14 cellular contexts compared by ENCODE assay signal in genomic region chr1:19122668-19123067, GRCh38.
DNase-seq lines count a peak whose midpoint lies in the region; ATAC-seq and TF ChIP-seq lines count a peak whose summit lies in the region.
"Had no signal": no experiment of that assay in that cellular context is flagged by ENCODE, and none has a peak within 500 bp of the region (broad histone marks: within the 10 kb centered on the region; RNA-seq: fewer than 3 reads in every experiment).

No MANE protein-coding gene starts in this region.

- no peak for ATAC-seq in HG03432 (IDR thresholded peaks at IDR 0.05; ENCODE audit: unreplicated experiment)
- ATAC-seq: naive thymus-derived CD8-positive, alpha-beta T cell had no signal

- H3K4me3 ChIP-seq in HL-60 (replicated peaks; ENCODE audit: insufficient read depth, low read length) (no peak overlapping the region), colonic mucosa (no peak overlapping the region), WERI-Rb-1 (ENCODE audit: low read depth, low read length) (no peak overlapping the region)
- H3K4me3 ChIP-seq: hepatocyte had no signal

- H3K9ac ChIP-seq in colonic mucosa (ENCODE audit: low read depth in 2 of 2, low read length in 2 of 2), result no peak overlapping the region

- intact Hi-C loops in colonic mucosa (cut with DNase I), result no loop called here

- TF ChIP-seq CTCF in HL-60 (IDR thresholded peaks at IDR 0.05; ENCODE audit: insufficient read depth, low read length), result no peak
- no peak for TF ChIP-seq CTCF in colonic mucosa (IDR thresholded peaks at IDR 0.05)
- TF ChIP-seq CTCF in WERI-Rb-1 (IDR thresholded peaks at IDR 0.05; ENCODE audit: low read depth, low read length), result no peak

- peaks cover 5% of the 10 kb centered on the region for H3K4me1 ChIP-seq in colonic mucosa

- H3K9me3 ChIP-seq in colonic mucosa (no peaks in the 10 kb centered on the region), WERI-Rb-1 (ENCODE audit: severe bottlenecking) (no peaks in the 10 kb centered on the region)

- H3K36me3 ChIP-seq in colonic mucosa (peaks cover 50% of the 10 kb centered on the region), WERI-Rb-1 (peaks cover 90% of the 10 kb centered on the region)

- H3K27me3 ChIP-seq in HL-60 (ENCODE audit: insufficient read depth, poor library complexity, severe bottlenecking) (no peaks in the 10 kb centered on the region), colonic mucosa (no peaks in the 10 kb centered on the region), WERI-Rb-1 (ENCODE audit: insufficient read depth, low read depth, severe bottlenecking) (no peaks in the 10 kb centered on the region)
- H3K27me3 ChIP-seq: hepatocyte had no signal

- DNase-seq in AG20443 (ENCODE audit: low spot score), result peak; percentile 29
- DNase-seq in HL-60 (ENCODE audit: low read depth in 1 of 2, low spot score in 1 of 2), result no peak
- DNase-seq in colonic mucosa, result peak; percentile 75
- peak; percentile 16 for DNase-seq in kidney tubule cell (ENCODE audit: low spot score)
- no peak for DNase-seq in WERI-Rb-1
- DNase-seq in GM19238 (ENCODE audit: insufficient read length, low spot score), result no peak
- DNase-seq in stimulated activated naive CD4-positive, alpha-beta T cell (lab: John Stamatoyannopoulos, UW), result no peak
- DNase-seq: activated CD4-positive, alpha-beta T cell treated with anti-CD3 and anti-CD28 coated beads for 4 hours; activated naive CD8-positive, alpha-beta T cell treated with anti-CD3 and anti-CD28 coated beads, Interleukin-2, amount 10 ng/mL, durations not matched to agents 7 days and 5 days; activated T-cell treated with anti-CD3 and anti-CD28 coated beads, Interleukin-2, amount 50 U/mL, for 24 hours; naive thymus-derived CD8-positive, alpha-beta T cell; NK-92 treated with Interleukin-12 subunit alpha and Interleukin-12 subunit beta, amount 100 ng/mL, for 24 hours had no signal

- peak overlapping the region; percentile 76 for H3K27ac ChIP-seq in HL-60 (replicated peaks)
- H3K27ac ChIP-seq in colonic mucosa, result peak overlapping the region; percentile 38
- no peak overlapping the region for H3K27ac ChIP-seq in WERI-Rb-1
- H3K27ac ChIP-seq: hepatocyte had no signal

Comparison
In these comparisons a context has a peak if more than half of its experiments do, and no peak if none do; other contexts are left out.
1. DNase-seq: peak in AG20443 (single experiment), colonic mucosa (single experiment) and kidney tubule cell (single experiment); none in HL-60 (0 of 2), WERI-Rb-1 (single experiment), GM19238 (single experiment) and stimulated activated naive CD4-positive, alpha-beta T cell (0 of 6).